Comparison of ENCODE assay signal across 10 cellular contexts in the genomic region with DNA sequence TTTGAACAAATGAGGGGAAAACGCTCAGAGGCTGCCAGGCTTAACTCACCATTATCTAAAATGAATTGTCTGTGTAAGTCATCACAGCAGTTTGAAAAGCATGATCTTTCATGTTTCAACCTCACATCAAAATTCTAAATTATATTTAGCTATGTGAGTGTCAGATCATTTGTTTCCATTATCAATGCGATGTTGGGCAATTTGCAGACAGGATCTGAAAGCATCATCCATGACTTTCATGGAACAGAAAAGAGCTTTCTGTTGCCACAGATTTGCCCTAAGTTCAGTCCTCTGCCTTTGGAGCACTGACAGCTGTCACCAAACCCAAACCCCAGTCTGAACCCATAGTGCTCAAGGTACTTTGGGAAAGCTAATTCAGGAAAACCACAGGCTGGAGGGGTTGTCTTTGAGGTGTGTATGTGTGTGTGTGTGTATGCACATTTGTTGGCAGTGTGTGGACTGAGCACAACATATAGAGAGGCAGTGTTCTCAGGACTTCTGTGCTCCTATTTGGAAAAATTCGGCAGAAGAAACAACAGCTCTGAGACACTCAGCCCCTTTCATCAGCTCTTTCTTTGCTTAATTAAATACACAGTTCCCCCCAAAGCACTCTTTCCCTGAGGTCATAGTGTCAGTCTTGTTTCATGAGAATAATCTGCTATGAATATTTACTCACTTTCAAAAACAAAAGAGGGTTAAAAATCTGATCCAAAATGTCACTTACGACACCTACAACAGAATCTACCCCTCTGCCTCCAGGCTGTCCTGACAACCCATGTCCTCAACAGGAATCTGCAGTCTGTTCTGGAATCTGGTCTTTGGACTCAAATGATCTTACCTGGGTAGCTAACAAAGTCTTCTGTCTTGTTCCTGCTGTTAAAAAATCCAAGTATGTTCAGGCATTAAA.
DNase-seq lines count a peak whose midpoint lies in the region; ATAC-seq, FAIRE-seq and TF ChIP-seq lines count a peak whose summit lies in the region.
"Had no signal": no experiment of that assay in that cellular context is flagged by ENCODE, and none has a peak within 500 bp of the region (broad histone marks: within the 10 kb centered on the region; RNA-seq: fewer than 3 reads in every experiment).

No MANE protein-coding gene starts in this region.

- H3K27me3 Mint-ChIP-seq in activated naive CD4-positive, alpha-beta T cell treated with anti-CD3 and anti-CD28 coated beads, Interleukin-2, amount 50 U/mL, for 24 hours, result no peaks in the 10 kb centered on the region
- no peaks in the 10 kb centered on the region for H3K27me3 Mint-ChIP-seq in activated naive CD8-positive, alpha-beta T cell treated with anti-CD3 and anti-CD28 coated beads for 36 hours
- H3K27me3 Mint-ChIP-seq in memory B cell, result no peaks in the 10 kb centered on the region

- peaks cover 0 to 3% (median 1%) of the 10 kb centered on the region in 3 donors for H3K36me3 ChIP-seq in tibial nerve

- peak overlapping the region in 1 of 4 donors; percentile 4 for H3K4me3 ChIP-seq in tibial nerve

- no peak for FAIRE-seq in HTR-8/SVneo (lab: Jason Lieb, UNC)

- no peak for TF ChIP-seq CTCF in tibial nerve (IDR thresholded peaks at IDR 0.05)
- no peak for TF ChIP-seq CTCF in GM13977 (IDR thresholded peaks at IDR 0.05; ENCODE audit: extremely low read depth, insufficient read depth, missing control alignments)

- H3K36me3 Mint-ChIP-seq in activated naive CD4-positive, alpha-beta T cell treated with anti-CD3 and anti-CD28 coated beads, Interleukin-2, amount 50 U/mL, for 24 hours, result peaks cover 39% of the 10 kb centered on the region
- peaks cover 65% of the 10 kb centered on the region for H3K36me3 Mint-ChIP-seq in activated naive CD8-positive, alpha-beta T cell treated with anti-CD3 and anti-CD28 coated beads for 36 hours
- peaks cover 12% of the 10 kb centered on the region for H3K36me3 Mint-ChIP-seq in memory B cell

- 39 to 47% methylated on average over 4 of the region's 4 CpGs for WGBS in tibial nerve, 2 donors

- no peak overlapping the region for H3K4me3 Mint-ChIP-seq in activated naive CD4-positive, alpha-beta T cell treated with anti-CD3 and anti-CD28 coated beads, Interleukin-2, amount 50 U/mL, for 24 hours
- no peak overlapping the region for H3K4me3 Mint-ChIP-seq in activated naive CD8-positive, alpha-beta T cell treated with anti-CD3 and anti-CD28 coated beads for 36 hours
- no peak overlapping the region for H3K4me3 Mint-ChIP-seq in memory B cell

- in situ Hi-C loops in GM13977 (cut with MboI; ENCODE audit: low pct_unique_long_range_greater_than_20kb, low sequenced_read_pairs, unreplicated experiment), result no loop called here

- no peak for DNase-seq in activated naive CD4-positive, alpha-beta T cell treated with anti-CD3 and anti-CD28 coated beads, Interleukin-2, amount 50 U/mL, for 16 hours
- no peak for DNase-seq in activated naive CD8-positive, alpha-beta T cell treated with anti-CD3 and anti-CD28 coated beads for 36 hours
- DNase-seq in memory B cell (ENCODE audit: low spot score in 2 of 2) (no peak), tibial nerve (ENCODE audit: low spot score in 2 of 2) (no peak), GM13977 (ENCODE audit: low spot score) (no peak), HTR-8/SVneo (ENCODE audit: insufficient read length, low spot score) (no peak)
- DNase-seq: NCI-H1417; stimulated activated CD4-positive, alpha-beta T cell treated with anti-CD3 and anti-CD28 coated beads, Interleukin-4, amount 100 ng/mL, for 1 hour had no signal

- H3K27me3 ChIP-seq in tibial nerve, result no peaks in the 10 kb centered on the region

- H3K4me1 Mint-ChIP-seq in activated naive CD4-positive, alpha-beta T cell treated with anti-CD3 and anti-CD28 coated beads, Interleukin-2, amount 50 U/mL, for 24 hours, result peaks cover 85% of the 10 kb centered on the region
- H3K4me1 Mint-ChIP-seq in activated naive CD8-positive, alpha-beta T cell treated with anti-CD3 and anti-CD28 coated beads for 36 hours, result peaks cover 87% of the 10 kb centered on the region
- peaks cover 38% of the 10 kb centered on the region for H3K4me1 Mint-ChIP-seq in memory B cell

- no peak for TF ChIP-seq POLR2A in tibial nerve (IDR thresholded peaks at IDR 0.05)

- H3K27ac ChIP-seq in tibial nerve, result peak overlapping the region; percentile 79 to 94 (median 86)

- no peak for TF ChIP-seq EP300 in tibial nerve (IDR thresholded peaks at IDR 0.05)

- H3K9me3 ChIP-seq in tibial nerve, result no peaks in the 10 kb centered on the region

- H3K9me3 Mint-ChIP-seq in activated naive CD4-positive, alpha-beta T cell treated with anti-CD3 and anti-CD28 coated beads, Interleukin-2, amount 50 U/mL, for 24 hours, result no peaks in the 10 kb centered on the region
- no peaks in the 10 kb centered on the region for H3K9me3 Mint-ChIP-seq in activated naive CD8-positive, alpha-beta T cell treated with anti-CD3 and anti-CD28 coated beads for 36 hours
- H3K9me3 Mint-ChIP-seq in memory B cell, result no peaks in the 10 kb centered on the region

- ATAC-seq in memory B cell (ENCODE audit: low read depth) (no peak), GM19328 (IDR thresholded peaks at IDR 0.05; ENCODE audit: unreplicated experiment) (no peak)

- peak overlapping the region; percentile 82 for H3K27ac Mint-ChIP-seq in activated naive CD4-positive, alpha-beta T cell treated with anti-CD3 and anti-CD28 coated beads, Interleukin-2, amount 50 U/mL, for 24 hours
- peak overlapping the region; percentile 77 for H3K27ac Mint-ChIP-seq in activated naive CD8-positive, alpha-beta T cell treated with anti-CD3 and anti-CD28 coated beads for 36 hours
- peak overlapping the region; percentile 55 for H3K27ac Mint-ChIP-seq in memory B cell

- peaks cover 0 to 97% (median 63%) of the 10 kb centered on the region in 4 donors for H3K4me1 ChIP-seq in tibial nerve
